In genomic region chr1:27365372-27366112, GRCh38 we compare ENCODE assay signal across 1 cellular context.
TF ChIP-seq lines count a peak whose summit lies in the region.

No MANE protein-coding gene starts in this region.

TF ChIP-seq in K562, 482 proteins besides CTCF, POLR2A, EP300 and RAD21 (continued from another document and continues in another):
- TF ChIP-seq CHD7 (IDR thresholded peaks at IDR 0.05; ENCODE audit: low read depth, low read length) (no peak), ZBTB40 (IDR thresholded peaks at IDR 0.05) (no peak), ZBTB40 (CRISPR knock-in tag; IDR thresholded peaks at IDR 0.05) (no peak), ZNF134 (CRISPR knock-in tag; conservative IDR thresholded peaks at IDR 0.05) (no peak), CBX5 (IDR thresholded peaks at IDR 0.05; ENCODE audit: borderline replicate concordance, low read depth) (no peak), KLF6 (CRISPR knock-in tag; IDR thresholded peaks at IDR 0.05; ENCODE audit: borderline replicate concordance) (no peak), ZNF165 (CRISPR knock-in tag; IDR thresholded peaks at IDR 0.05; ENCODE audit: borderline replicate concordance) (no peak), DPF2 (IDR thresholded peaks at IDR 0.05) (0 out of 2 replicates have a peak, but pooled peaks have one; percentile 20), ZNF12 (CRISPR knock-in tag; IDR thresholded peaks at IDR 0.05) (0 out of 2 replicates have a peak, but pooled peaks have one; percentile 77), XRCC5 (IDR thresholded peaks at IDR 0.05; ENCODE audit: low read depth, low read length) (no peak), ZBTB1 (CRISPR knock-in tag; IDR thresholded peaks at IDR 0.05; ENCODE audit: borderline replicate concordance, low read depth) (no peak), SIN3A (IDR thresholded peaks at IDR 0.05; ENCODE audit: borderline replicate concordance in 2 of 2, control insufficient read depth in 1 of 2, low read depth in 2 of 2, low read length in 2 of 2) (peak in 1 of 2 experiments; percentile 1; a peak in 1 of 4 replicates), NCOR1 (IDR thresholded peaks at IDR 0.05) (no peak), MEF2A (IDR thresholded peaks at IDR 0.05; ENCODE audit: control insufficient read depth, low read depth, low read length) (no peak), E2F8 (IDR thresholded peaks at IDR 0.05; ENCODE audit: low read depth, partially characterized antibody) (no peak), CCAR2 (IDR thresholded peaks at IDR 0.05; ENCODE audit: low read depth, low read length) (no peak), MITF (IDR thresholded peaks at IDR 0.05) (no peak), BACH1 (tag; IDR thresholded peaks at IDR 0.05) (no peak), NR4A1 (CRISPR knock-in tag; IDR thresholded peaks at IDR 0.05) (no peak), NR4A1 (tag; IDR thresholded peaks at IDR 0.05) (no peak), NKRF (IDR thresholded peaks at IDR 0.05; ENCODE audit: borderline replicate concordance) (0 out of 2 replicates have a peak, but pooled peaks have one; percentile 34), HSF4 (CRISPR knock-in tag; IDR thresholded peaks at IDR 0.05; ENCODE audit: borderline replicate concordance) (no peak)
